24 cellular contexts compared by ENCODE assay signal in the genomic region with DNA sequence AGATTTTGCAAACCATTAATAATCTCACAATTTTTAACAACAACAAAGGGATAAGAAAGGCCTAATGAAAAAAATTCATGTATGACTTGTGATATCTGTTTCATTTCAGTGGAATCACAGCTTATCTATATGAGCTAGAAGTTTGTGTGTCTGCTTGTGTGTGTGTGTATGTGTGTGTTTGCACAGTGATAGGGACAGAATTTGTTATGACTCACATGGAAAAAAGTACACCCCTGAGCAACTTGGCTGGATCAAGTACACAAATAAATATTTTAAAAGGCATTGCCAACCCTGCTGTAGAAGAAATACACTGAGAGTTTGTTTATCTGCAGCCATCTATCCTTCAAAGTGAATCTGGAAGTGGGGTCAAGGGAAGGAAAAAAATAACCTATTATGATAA.
A peak's percentile ranks its signal among the peaks of the same experiment; 100 is the strongest.
DNase-seq lines count a peak whose midpoint lies in the region; ATAC-seq and TF ChIP-seq lines count a peak whose summit lies in the region.
"Had no signal": no experiment of that assay in that cellular context is flagged by ENCODE, and none has a peak within 500 bp of the region (broad histone marks: within the 10 kb centered on the region; RNA-seq: fewer than 3 reads in every experiment).

No MANE protein-coding gene starts in this region.

- H3K27me3 ChIP-seq in smooth muscle cell (ENCODE audit: low read depth) = no peaks in the 10 kb centered on the region
- H3K27me3 ChIP-seq: gastroesophageal sphincter, tibial nerve had no signal

- peak; percentile 73 for DNase-seq in LNCaP clone FGC (ENCODE audit: low read depth)
- DNase-seq in choroid plexus epithelial cell (ENCODE audit: low read depth) = peak; percentile 70
- peak; percentile 74 for DNase-seq in iris pigment epithelial cell (ENCODE audit: low read depth)
- no peak for DNase-seq in smooth muscle cell (lab: John Stamatoyannopoulos, UW; ENCODE audit: unreplicated experiment)
- no peak for DNase-seq in SKM-1 (lab: John Stamatoyannopoulos, UW; ENCODE audit: unreplicated experiment)
- no peak for DNase-seq in AG08395 (ENCODE audit: low spot score)
- DNase-seq: activated B cell treated with CpG ODN at 0.5 μM for 24 hours; activated CD4-positive, alpha-beta memory T cell treated with anti-CD3 and anti-CD28 coated beads, Interleukin-2, amount 10 ng/mL, durations not matched to agents 7 days and 5 days; activated gamma-delta T cell treated with Interleukin-2 at 50 U/mL for 16 hours; COR-L47; EL; endodermal cell; NCI-H146; NCI-H2171; NCI-H526; posterior cingulate gyrus; small intestine; stimulated activated CD4-positive, alpha-beta T cell treated with anti-CD3 and anti-CD28 coated beads, Interleukin-4, amount 100 ng/mL, for 1 hour; stimulated activated naive CD8-positive, alpha-beta T cell treated with anti-CD3 and anti-CD28 coated beads, Interleukin-15, amount 100 ng/mL, for 72 hours; T-helper 9 cell had no signal

- H3K79me2 ChIP-seq in smooth muscle cell (ENCODE audit: low read depth) = no peaks in the 10 kb centered on the region

- H3K4me2 ChIP-seq in smooth muscle cell = peak overlapping the region; percentile 8

- no peaks in the 10 kb centered on the region for H3K4me1 ChIP-seq in smooth muscle cell (ENCODE audit: low read depth)
- H3K4me1 ChIP-seq: gastroesophageal sphincter had no signal

- no peak overlapping the region for H3K9ac ChIP-seq in smooth muscle cell (ENCODE audit: low read depth)

- no peak overlapping the region for H3K27ac ChIP-seq in smooth muscle cell (ENCODE audit: low read depth)
- H3K27ac ChIP-seq: gastroesophageal sphincter, HL-60, tibial nerve had no signal

- H3K4me3 ChIP-seq in LNCaP clone FGC (ENCODE audit: low read depth, low read length) = no peak overlapping the region
- H3K4me3 ChIP-seq in choroid plexus epithelial cell (ENCODE audit: low read depth, low read length) = no peak overlapping the region
- no peak overlapping the region for H3K4me3 ChIP-seq in smooth muscle cell
- H3K4me3 ChIP-seq: gastroesophageal sphincter, tibial nerve had no signal

- H3F3A ChIP-seq in smooth muscle cell (ENCODE audit: low read depth) = no peaks in the 10 kb centered on the region

- TF ChIP-seq CTCF in LNCaP clone FGC (IDR thresholded peaks at IDR 0.05; ENCODE audit: control insufficient read depth, extremely low read depth, insufficient read depth) (no peak), choroid plexus epithelial cell (conservative IDR thresholded peaks at IDR 0.05; ENCODE audit: low read depth, low read length) (no peak), smooth muscle cell (IDR thresholded peaks at IDR 0.05; ENCODE audit: borderline replicate concordance, insufficient read depth, poor library complexity, severe bottlenecking) (no peak)

- ATAC-seq in GM21367 (IDR thresholded peaks at IDR 0.05; ENCODE audit: unreplicated experiment) = no peak
- ATAC-seq: gastroesophageal sphincter; stimulated activated naive CD8-positive, alpha-beta T cell treated with anti-CD3 and anti-CD28 coated beads, Interleukin-15, amount 100 ng/mL, for 72 hours had no signal

- H3K36me3 ChIP-seq in smooth muscle cell (ENCODE audit: low read depth) = no peaks in the 10 kb centered on the region
- H3K36me3 ChIP-seq: gastroesophageal sphincter, tibial nerve had no signal

- no peaks in the 10 kb centered on the region for H4K20me1 ChIP-seq in smooth muscle cell (ENCODE audit: low read depth)

- H2AFZ ChIP-seq in smooth muscle cell (ENCODE audit: low read depth) = no peak overlapping the region

- H3K9me3 ChIP-seq in smooth muscle cell (replicated peaks; ENCODE audit: low read depth) = no peaks in the 10 kb centered on the region
- H3K9me3 ChIP-seq: gastroesophageal sphincter, tibial nerve had no signal

Comparison
In these comparisons a context has a peak if more than half of its experiments do, and no peak if none do; other contexts are left out.
1. DNase-seq: peak in LNCaP clone FGC (single experiment), choroid plexus epithelial cell (single experiment) and iris pigment epithelial cell (single experiment); none in smooth muscle cell (single experiment), SKM-1 (single experiment) and AG08395 (single experiment).